ENCODE assay signal across 1 cellular context in the genomic region with DNA sequence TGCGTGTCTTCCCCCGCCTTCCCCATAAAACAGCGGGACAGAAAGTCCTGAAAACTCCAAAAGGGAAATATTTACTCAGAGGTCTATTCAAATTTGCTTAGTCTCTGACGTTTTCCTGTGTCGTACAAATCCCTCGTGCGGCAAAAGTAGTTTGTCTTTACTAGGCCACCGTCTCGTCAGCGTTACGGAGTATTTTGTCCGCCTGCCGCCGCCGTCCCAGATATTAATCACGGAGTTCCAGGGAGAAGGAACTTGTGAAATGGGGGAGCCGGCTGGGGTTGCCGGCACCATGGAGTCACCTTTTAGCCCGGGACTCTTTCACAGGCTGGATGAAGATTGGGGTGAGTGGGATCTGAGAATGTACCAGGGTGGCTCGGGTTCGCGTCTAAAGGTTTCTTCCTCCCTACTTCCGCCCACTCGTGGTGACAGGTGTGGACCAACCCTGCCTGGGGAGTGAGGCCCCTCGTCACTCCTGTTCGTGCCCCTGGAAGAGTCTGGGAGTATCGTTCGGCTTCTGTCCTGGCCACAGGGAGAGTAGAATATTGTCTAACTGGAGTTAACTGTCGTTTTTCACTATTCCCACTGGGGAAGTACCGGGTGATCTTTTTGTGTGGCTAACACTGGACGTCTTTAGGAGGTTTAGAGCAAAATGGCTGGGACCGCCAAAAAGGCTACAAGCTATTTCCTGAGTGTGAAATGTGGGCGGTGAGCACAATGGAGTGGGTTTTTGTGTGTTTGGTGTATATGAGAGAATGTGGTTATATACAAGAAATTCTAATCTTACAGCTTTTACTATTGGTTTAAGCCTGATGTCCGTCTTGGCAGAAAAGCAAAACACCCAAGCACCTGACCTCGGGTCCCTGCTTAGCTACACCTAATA.
A peak's percentile ranks its signal among the peaks of the same experiment; 100 is the strongest.
TF ChIP-seq lines count a peak whose summit lies in the region.

A gene with protein sequence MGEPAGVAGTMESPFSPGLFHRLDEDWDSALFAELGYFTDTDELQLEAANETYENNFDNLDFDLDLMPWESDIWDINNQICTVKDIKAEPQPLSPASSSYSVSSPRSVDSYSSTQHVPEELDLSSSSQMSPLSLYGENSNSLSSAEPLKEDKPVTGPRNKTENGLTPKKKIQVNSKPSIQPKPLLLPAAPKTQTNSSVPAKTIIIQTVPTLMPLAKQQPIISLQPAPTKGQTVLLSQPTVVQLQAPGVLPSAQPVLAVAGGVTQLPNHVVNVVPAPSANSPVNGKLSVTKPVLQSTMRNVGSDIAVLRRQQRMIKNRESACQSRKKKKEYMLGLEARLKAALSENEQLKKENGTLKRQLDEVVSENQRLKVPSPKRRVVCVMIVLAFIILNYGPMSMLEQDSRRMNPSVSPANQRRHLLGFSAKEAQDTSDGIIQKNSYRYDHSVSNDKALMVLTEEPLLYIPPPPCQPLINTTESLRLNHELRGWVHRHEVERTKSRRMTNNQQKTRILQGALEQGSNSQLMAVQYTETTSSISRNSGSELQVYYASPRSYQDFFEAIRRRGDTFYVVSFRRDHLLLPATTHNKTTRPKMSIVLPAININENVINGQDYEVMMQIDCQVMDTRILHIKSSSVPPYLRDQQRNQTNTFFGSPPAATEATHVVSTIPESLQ (plus strand): TSS at position 219 of the 880 bp plus-strand sequence. CDS start 41 bp downstream, at position 260.

TF ChIP-seq in K562, 482 proteins besides CTCF, POLR2A, EP300 and RAD21 (continued from another document and continues in another):
- TF ChIP-seq, protein P1, sequence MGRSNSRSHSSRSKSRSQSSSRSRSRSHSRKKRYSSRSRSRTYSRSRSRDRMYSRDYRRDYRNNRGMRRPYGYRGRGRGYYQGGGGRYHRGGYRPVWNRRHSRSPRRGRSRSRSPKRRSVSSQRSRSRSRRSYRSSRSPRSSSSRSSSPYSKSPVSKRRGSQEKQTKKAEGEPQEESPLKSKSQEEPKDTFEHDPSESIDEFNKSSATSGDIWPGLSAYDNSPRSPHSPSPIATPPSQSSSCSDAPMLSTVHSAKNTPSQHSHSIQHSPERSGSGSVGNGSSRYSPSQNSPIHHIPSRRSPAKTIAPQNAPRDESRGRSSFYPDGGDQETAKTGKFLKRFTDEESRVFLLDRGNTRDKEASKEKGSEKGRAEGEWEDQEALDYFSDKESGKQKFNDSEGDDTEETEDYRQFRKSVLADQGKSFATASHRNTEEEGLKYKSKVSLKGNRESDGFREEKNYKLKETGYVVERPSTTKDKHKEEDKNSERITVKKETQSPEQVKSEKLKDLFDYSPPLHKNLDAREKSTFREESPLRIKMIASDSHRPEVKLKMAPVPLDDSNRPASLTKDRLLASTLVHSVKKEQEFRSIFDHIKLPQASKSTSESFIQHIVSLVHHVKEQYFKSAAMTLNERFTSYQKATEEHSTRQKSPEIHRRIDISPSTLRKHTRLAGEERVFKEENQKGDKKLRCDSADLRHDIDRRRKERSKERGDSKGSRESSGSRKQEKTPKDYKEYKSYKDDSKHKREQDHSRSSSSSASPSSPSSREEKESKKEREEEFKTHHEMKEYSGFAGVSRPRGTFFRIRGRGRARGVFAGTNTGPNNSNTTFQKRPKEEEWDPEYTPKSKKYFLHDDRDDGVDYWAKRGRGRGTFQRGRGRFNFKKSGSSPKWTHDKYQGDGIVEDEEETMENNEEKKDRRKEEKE (IDR thresholded peaks at IDR 0.05; ENCODE audit: borderline replicate concordance in 1 of 2, control insufficient read depth in 1 of 2, low read depth in 2 of 2, low read length in 1 of 2): no peak
- TF ChIP-seq YY1 (IDR thresholded peaks at IDR 0.05; ENCODE audit: borderline replicate concordance in 1 of 3, control insufficient read depth in 1 of 3, extremely low read depth in 1 of 3, insufficient read depth in 3 of 3, insufficient read length in 1 of 3, insufficient replicate concordance in 2 of 3, low read depth in 1 of 3, low read length in 2 of 3) (peak in 2 of 3 experiments; percentile 51 to 67), LCOR (CRISPR knock-in tag; IDR thresholded peaks at IDR 0.05) (peak; percentile 64; the same call in 1 of the 2 replicates), FOXA3 (CRISPR knock-in tag; conservative IDR thresholded peaks at IDR 0.05 in 1 of 2, IDR thresholded peaks at IDR 0.05 in 1 of 2) (peak in 1 of 2 experiments; percentile 58; a peak in 2 of 4 replicates), CHD4 (IDR thresholded peaks at IDR 0.05; ENCODE audit: insufficient read depth, insufficient replicate concordance, low read depth, low read length, poor library complexity, severe bottlenecking) (no peak), BACH1 (tag; IDR thresholded peaks at IDR 0.05) (no peak), PRPF4 (IDR thresholded peaks at IDR 0.05; ENCODE audit: insufficient read depth, low read depth, low read length, poor library complexity, severe bottlenecking) (no peak), ZNF143 (CRISPR knock-in tag; IDR thresholded peaks at IDR 0.05) (no peak), ZNF140 (CRISPR knock-in tag; IDR thresholded peaks at IDR 0.05) (no peak), ILK (tag; IDR thresholded peaks at IDR 0.05; ENCODE audit: borderline replicate concordance, low read depth) (no peak), BDP1 (IDR thresholded peaks at IDR 0.05; ENCODE audit: insufficient read depth, insufficient read length) (no peak), ARID2 (IDR thresholded peaks at IDR 0.05) (0 out of 2 replicates have a peak, but pooled peaks have one; percentile 45), TEAD4 (IDR thresholded peaks at IDR 0.05; ENCODE audit: low read length) (peak; percentile 65), TEAD4 (CRISPR knock-in tag; IDR thresholded peaks at IDR 0.05; ENCODE audit: borderline replicate concordance) (no peak), PHF20 (IDR thresholded peaks at IDR 0.05; ENCODE audit: partially characterized antibody) (peak; percentile 74), TRIM24 (IDR thresholded peaks at IDR 0.05) (peak in 1 of 2 experiments; percentile 94; a peak in 2 of 4 replicates), MCM5 (IDR thresholded peaks at IDR 0.05; ENCODE audit: low read depth) (no peak), FOS (IDR thresholded peaks at IDR 0.05; ENCODE audit: extremely low read depth, insufficient read length) (no peak), ZBTB1 (CRISPR knock-in tag; IDR thresholded peaks at IDR 0.05; ENCODE audit: borderline replicate concordance, low read depth) (no peak), HEY1 (CRISPR knock-in tag; IDR thresholded peaks at IDR 0.05; ENCODE audit: borderline replicate concordance) (no peak), HDGF (IDR thresholded peaks at IDR 0.05) (no peak), SMARCA4 (IDR thresholded peaks at IDR 0.05) (peak; percentile 56; the same call in 1 of the 2 replicates), SIN3A (IDR thresholded peaks at IDR 0.05; ENCODE audit: borderline replicate concordance in 2 of 2, control insufficient read depth in 1 of 2, low read depth in 2 of 2, low read length in 2 of 2) (peak in 1 of 2 experiments; percentile 81; a peak in 1 of 4 replicates), MCM7 (IDR thresholded peaks at IDR 0.05) (peak in 1 of 2 experiments; percentile 100; a peak in 2 of 4 replicates), SOX6 (IDR thresholded peaks at IDR 0.05) (peak; percentile 62; the same call in 1 of the 2 replicates), RAD51 (IDR thresholded peaks at IDR 0.05; ENCODE audit: borderline replicate concordance, low read depth) (0 out of 2 replicates have a peak, but pooled peaks have one; percentile 7), FOXJ3 (CRISPR knock-in tag; IDR thresholded peaks at IDR 0.05) (no peak), TEAD1 (CRISPR knock-in tag; IDR thresholded peaks at IDR 0.05) (peak; percentile 5 to 30; a peak in 1 of 4 replicates), U2AF2 (optimal IDR thresholded peaks at IDR 0.05; ENCODE audit: low read depth, low read length) (no peak), BRD4 (IDR thresholded peaks at IDR 0.05) (peak; percentile 68; the same call in 1 of the 2 replicates), NFE2 (IDR thresholded peaks at IDR 0.05; ENCODE audit: low read depth) (0 out of 2 replicates have a peak, but pooled peaks have one; percentile 36), FOXA1 (IDR thresholded peaks at IDR 0.05; ENCODE audit: borderline replicate concordance) (no peak), ZNF408 (CRISPR knock-in tag; IDR thresholded peaks at IDR 0.05; ENCODE audit: low read depth) (no peak), CEBPB (tag; IDR thresholded peaks at IDR 0.05) (peak; percentile 68), CXXC5 (CRISPR knock-in tag; IDR thresholded peaks at IDR 0.05) (peak; percentile 95), TRIM28 (IDR thresholded peaks at IDR 0.05) (peak; percentile 54; the same call in 1 of the 2 replicates)
- TF ChIP-seq, protein P2, sequence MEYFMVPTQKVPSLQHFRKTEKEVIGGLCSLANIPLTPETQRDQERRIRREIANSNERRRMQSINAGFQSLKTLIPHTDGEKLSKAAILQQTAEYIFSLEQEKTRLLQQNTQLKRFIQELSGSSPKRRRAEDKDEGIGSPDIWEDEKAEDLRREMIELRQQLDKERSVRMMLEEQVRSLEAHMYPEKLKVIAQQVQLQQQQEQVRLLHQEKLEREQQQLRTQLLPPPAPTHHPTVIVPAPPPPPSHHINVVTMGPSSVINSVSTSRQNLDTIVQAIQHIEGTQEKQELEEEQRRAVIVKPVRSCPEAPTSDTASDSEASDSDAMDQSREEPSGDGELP (CRISPR knock-in tag; IDR thresholded peaks at IDR 0.05; ENCODE audit: borderline replicate concordance): peak; percentile 80
- TF ChIP-seq, protein P3, sequence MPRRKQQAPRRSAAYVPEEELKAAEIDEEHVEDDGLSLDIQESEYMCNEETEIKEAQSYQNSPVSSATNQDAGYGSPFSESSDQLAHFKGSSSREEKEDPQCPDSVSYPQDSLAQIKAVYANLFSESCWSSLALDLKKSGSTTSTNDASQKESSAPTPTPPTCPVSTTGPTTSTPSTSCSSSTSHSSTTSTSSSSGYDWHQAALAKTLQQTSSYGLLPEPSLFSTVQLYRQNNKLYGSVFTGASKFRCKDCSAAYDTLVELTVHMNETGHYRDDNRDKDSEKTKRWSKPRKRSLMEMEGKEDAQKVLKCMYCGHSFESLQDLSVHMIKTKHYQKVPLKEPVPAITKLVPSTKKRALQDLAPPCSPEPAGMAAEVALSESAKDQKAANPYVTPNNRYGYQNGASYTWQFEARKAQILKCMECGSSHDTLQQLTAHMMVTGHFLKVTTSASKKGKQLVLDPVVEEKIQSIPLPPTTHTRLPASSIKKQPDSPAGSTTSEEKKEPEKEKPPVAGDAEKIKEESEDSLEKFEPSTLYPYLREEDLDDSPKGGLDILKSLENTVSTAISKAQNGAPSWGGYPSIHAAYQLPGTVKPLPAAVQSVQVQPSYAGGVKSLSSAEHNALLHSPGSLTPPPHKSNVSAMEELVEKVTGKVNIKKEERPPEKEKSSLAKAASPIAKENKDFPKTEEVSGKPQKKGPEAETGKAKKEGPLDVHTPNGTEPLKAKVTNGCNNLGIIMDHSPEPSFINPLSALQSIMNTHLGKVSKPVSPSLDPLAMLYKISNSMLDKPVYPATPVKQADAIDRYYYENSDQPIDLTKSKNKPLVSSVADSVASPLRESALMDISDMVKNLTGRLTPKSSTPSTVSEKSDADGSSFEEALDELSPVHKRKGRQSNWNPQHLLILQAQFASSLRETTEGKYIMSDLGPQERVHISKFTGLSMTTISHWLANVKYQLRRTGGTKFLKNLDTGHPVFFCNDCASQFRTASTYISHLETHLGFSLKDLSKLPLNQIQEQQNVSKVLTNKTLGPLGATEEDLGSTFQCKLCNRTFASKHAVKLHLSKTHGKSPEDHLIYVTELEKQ (CRISPR knock-in tag; IDR thresholded peaks at IDR 0.05): no peak
- TF ChIP-seq, protein P4, sequence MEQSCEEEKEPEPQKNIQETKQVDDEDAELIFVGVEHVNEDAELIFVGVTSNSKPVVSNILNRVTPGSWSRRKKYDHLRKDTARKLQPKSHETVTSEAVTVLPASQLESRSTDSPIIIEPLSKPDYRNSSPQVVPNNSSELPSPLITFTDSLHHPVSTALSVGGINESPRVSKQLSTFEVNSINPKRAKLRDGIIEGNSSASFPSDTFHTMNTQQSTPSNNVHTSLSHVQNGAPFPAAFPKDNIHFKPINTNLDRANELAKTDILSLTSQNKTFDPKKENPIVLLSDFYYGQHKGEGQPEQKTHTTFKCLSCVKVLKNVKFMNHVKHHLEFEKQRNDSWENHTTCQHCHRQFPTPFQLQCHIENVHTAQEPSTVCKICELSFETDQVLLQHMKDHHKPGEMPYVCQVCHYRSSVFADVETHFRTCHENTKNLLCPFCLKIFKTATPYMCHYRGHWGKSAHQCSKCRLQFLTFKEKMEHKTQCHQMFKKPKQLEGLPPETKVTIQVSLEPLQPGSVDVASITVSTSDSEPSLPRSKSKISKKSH (CRISPR knock-in tag; IDR thresholded peaks at IDR 0.05): no peak
- TF ChIP-seq, protein P5, sequence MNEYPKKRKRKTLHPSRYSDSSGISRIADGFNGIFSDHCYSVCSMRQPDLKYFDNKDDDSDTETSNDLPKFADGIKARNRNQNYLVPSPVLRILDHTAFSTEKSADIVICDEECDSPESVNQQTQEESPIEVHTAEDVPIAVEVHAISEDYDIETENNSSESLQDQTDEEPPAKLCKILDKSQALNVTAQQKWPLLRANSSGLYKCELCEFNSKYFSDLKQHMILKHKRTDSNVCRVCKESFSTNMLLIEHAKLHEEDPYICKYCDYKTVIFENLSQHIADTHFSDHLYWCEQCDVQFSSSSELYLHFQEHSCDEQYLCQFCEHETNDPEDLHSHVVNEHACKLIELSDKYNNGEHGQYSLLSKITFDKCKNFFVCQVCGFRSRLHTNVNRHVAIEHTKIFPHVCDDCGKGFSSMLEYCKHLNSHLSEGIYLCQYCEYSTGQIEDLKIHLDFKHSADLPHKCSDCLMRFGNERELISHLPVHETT (CRISPR knock-in tag; conservative IDR thresholded peaks at IDR 0.05 in 1 of 2, IDR thresholded peaks at IDR 0.05 in 1 of 2): peak in 1 of 2 experiments; percentile 77; a peak in 2 of 4 replicates
- TF ChIP-seq, protein P6, sequence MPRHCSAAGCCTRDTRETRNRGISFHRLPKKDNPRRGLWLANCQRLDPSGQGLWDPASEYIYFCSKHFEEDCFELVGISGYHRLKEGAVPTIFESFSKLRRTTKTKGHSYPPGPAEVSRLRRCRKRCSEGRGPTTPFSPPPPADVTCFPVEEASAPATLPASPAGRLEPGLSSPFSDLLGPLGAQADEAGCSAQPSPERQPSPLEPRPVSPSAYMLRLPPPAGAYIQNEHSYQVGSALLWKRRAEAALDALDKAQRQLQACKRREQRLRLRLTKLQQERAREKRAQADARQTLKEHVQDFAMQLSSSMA (CRISPR knock-in tag; IDR thresholded peaks at IDR 0.05): no peak
- TF ChIP-seq, protein P7, sequence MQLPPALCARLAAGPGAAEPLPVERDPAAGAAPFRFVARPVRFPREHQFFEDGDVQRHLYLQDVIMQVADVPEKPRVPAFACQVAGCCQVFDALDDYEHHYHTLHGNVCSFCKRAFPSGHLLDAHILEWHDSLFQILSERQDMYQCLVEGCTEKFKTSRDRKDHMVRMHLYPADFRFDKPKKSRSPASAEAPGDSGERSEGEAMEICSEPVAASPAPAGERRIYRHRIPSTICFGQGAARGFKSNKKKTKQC (CRISPR knock-in tag; IDR thresholded peaks at IDR 0.05): no peak; the same call in none of the 2 replicates
- TF ChIP-seq, protein P8, sequence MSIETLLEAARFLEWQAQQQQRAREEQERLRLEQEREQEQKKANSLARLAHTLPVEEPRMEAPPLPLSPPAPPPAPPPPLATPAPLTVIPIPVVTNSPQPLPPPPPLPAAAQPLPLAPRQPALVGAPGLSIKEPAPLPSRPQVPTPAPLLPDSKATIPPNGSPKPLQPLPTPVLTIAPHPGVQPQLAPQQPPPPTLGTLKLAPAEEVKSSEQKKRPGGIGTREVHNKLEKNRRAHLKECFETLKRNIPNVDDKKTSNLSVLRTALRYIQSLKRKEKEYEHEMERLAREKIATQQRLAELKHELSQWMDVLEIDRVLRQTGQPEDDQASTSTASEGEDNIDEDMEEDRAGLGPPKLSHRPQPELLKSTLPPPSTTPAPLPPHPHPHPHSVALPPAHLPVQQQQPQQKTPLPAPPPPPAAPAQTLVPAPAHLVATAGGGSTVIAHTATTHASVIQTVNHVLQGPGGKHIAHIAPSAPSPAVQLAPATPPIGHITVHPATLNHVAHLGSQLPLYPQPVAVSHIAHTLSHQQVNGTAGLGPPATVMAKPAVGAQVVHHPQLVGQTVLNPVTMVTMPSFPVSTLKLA (conservative IDR thresholded peaks at IDR 0.05): peak; percentile 79 to 89
